ENCODE assay signal across 13 cellular contexts in the genomic region with DNA sequence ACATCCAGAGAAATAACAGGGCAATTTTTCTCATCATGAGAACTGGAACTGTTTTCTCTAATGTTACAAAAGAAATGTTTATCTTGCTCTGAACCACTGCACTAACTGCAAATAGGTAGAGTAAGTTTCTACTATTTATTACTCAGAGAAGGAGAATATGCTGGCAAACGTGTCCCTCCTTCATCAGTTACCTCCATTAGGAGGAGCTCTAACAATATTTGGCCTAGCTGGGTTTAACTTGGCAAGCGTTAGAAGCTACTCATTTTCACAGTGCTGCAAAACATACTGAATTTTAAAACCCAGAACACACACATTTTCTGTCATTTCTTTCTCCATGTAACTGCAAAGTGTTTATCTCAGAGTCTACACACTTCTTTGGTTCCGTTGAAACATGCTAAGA.
DNase-seq lines count a peak whose midpoint lies in the region; ATAC-seq, FAIRE-seq and TF ChIP-seq lines count a peak whose summit lies in the region.
"Had no signal": no experiment of that assay in that cellular context is flagged by ENCODE, and none has a peak within 500 bp of the region (broad histone marks: within the 10 kb centered on the region; RNA-seq: fewer than 3 reads in every experiment).

No MANE protein-coding gene starts in this region.

- H3K36me3 ChIP-seq in RWPE2 (ENCODE audit: low read depth) = no peaks in the 10 kb centered on the region
- H3K36me3 ChIP-seq in naive thymus-derived CD4-positive, alpha-beta T cell (ENCODE audit: control insufficient read depth in 2 of 3, insufficient read depth in 3 of 3, low read length in 3 of 3) = no peaks in the 10 kb centered on the region
- H3K36me3 ChIP-seq: heart left ventricle had no signal

- intact Hi-C loops in naive thymus-derived CD4-positive, alpha-beta T cell (cut with micrococcal nuclease) = no loop called here

- peaks cover 9% of the 10 kb centered on the region for H3K27me3 ChIP-seq in RWPE2 (ENCODE audit: insufficient read depth, poor library complexity, severe bottlenecking)
- no peaks in the 10 kb centered on the region for H3K27me3 ChIP-seq in naive thymus-derived CD4-positive, alpha-beta T cell (ENCODE audit: control insufficient read depth in 2 of 2, insufficient read depth in 2 of 2, low read length in 2 of 2)
- H3K27me3 ChIP-seq: heart left ventricle had no signal

- H3K27me3 Mint-ChIP-seq in naive thymus-derived CD4-positive, alpha-beta T cell = no peaks in the 10 kb centered on the region
- H3K27me3 Mint-ChIP-seq in activated CD8-positive, alpha-beta T cell treated with anti-CD3 and anti-CD28 coated beads, Interleukin-2, amount 10 ng/mL, durations not matched to agents 7 days and 5 days (ENCODE audit: low read depth) = no peaks in the 10 kb centered on the region

- H3K9me3 ChIP-seq in RWPE2 (ENCODE audit: severe bottlenecking) = no peaks in the 10 kb centered on the region
- no peaks in the 10 kb centered on the region for H3K9me3 ChIP-seq in naive thymus-derived CD4-positive, alpha-beta T cell (ENCODE audit: control insufficient read depth in 2 of 3, low read length in 3 of 3)
- H3K9me3 ChIP-seq: heart left ventricle had no signal

- H3K9me3 Mint-ChIP-seq in naive thymus-derived CD4-positive, alpha-beta T cell = peaks cover 0 to 6% (median 0%) of the 10 kb centered on the region in 11 donors
- H3K9me3 Mint-ChIP-seq in activated CD8-positive, alpha-beta T cell treated with anti-CD3 and anti-CD28 coated beads, Interleukin-2, amount 10 ng/mL, durations not matched to agents 7 days and 5 days (ENCODE audit: insufficient read depth) = no peaks in the 10 kb centered on the region

- H3K4me1 ChIP-seq in RWPE2 (ENCODE audit: insufficient read depth, poor library complexity, severe bottlenecking) = no peaks in the 10 kb centered on the region
- H3K4me1 ChIP-seq in naive thymus-derived CD4-positive, alpha-beta T cell (ENCODE audit: control insufficient read depth in 2 of 2, insufficient read depth in 2 of 2, low read length in 2 of 2) = no peaks in the 10 kb centered on the region
- H3K4me1 ChIP-seq: heart left ventricle had no signal

- H3K36me3 Mint-ChIP-seq in naive thymus-derived CD4-positive, alpha-beta T cell = no peaks in the 10 kb centered on the region
- H3K36me3 Mint-ChIP-seq in activated CD8-positive, alpha-beta T cell treated with anti-CD3 and anti-CD28 coated beads, Interleukin-2, amount 10 ng/mL, durations not matched to agents 7 days and 5 days (ENCODE audit: low read depth) = no peaks in the 10 kb centered on the region

- ATAC-seq in HG02610 (IDR thresholded peaks at IDR 0.05; ENCODE audit: unreplicated experiment) = peak; percentile 61
- no peak for ATAC-seq in RWPE2 (ENCODE audit: low read depth)
- no peak for ATAC-seq in naive thymus-derived CD4-positive, alpha-beta T cell
- ATAC-seq in GM18907 (IDR thresholded peaks at IDR 0.05; ENCODE audit: unreplicated experiment) = no peak
- ATAC-seq in activated CD8-positive, alpha-beta T cell treated with anti-CD3 and anti-CD28 coated beads, Interleukin-2, amount 10 ng/mL, durations not matched to agents 7 days and 5 days = no peak
- no peak for ATAC-seq in GM19324 (IDR thresholded peaks at IDR 0.05; ENCODE audit: low FRiP score, unreplicated experiment)
- ATAC-seq: heart left ventricle, K562 had no signal

- no peak for DNase-seq in D721Med (ENCODE audit: insufficient read length, low spot score)
- DNase-seq in RWPE2 (ENCODE audit: low spot score) = no peak
- no peak for DNase-seq in naive thymus-derived CD4-positive, alpha-beta T cell
- DNase-seq in activated CD8-positive, alpha-beta T cell treated with anti-CD3 and anti-CD28 coated beads, Interleukin-2, amount 10 ng/mL, durations not matched to agents 7 days and 5 days = no peak
- DNase-seq: DMS153, heart left ventricle had no signal

- TF ChIP-seq CTCF in D721Med (IDR thresholded peaks at IDR 0.05; ENCODE audit: insufficient read depth, missing control alignments) = peak; percentile 89
- peak; percentile 54 for TF ChIP-seq CTCF in RWPE2 (IDR thresholded peaks at IDR 0.05; ENCODE audit: poor library complexity, severe bottlenecking)

- CTCF ChIA-PET in naive thymus-derived CD4-positive, alpha-beta T cell (lab: Charles Lee) = no interaction called here
- CTCF ChIA-PET in activated CD8-positive, alpha-beta T cell treated with anti-CD3 and anti-CD28 coated beads, Interleukin-2, amount 10 ng/mL, durations not matched to agents 7 days and 5 days (lab: Charles Lee) = no interaction called here

- no peaks in the 10 kb centered on the region for H3K4me1 Mint-ChIP-seq in naive thymus-derived CD4-positive, alpha-beta T cell
- H3K4me1 Mint-ChIP-seq in activated CD8-positive, alpha-beta T cell treated with anti-CD3 and anti-CD28 coated beads, Interleukin-2, amount 10 ng/mL, durations not matched to agents 7 days and 5 days (ENCODE audit: low read depth) = no peaks in the 10 kb centered on the region

- peak; percentile 86 for FAIRE-seq in D721Med (lab: Jason Lieb, UNC)
- FAIRE-seq in islet of Langerhans (lab: Jason Lieb, UNC) = peak; percentile 87
- FAIRE-seq: astrocyte, K562, TTC549 had no signal

- H3K4me3 Mint-ChIP-seq in naive thymus-derived CD4-positive, alpha-beta T cell = no peak overlapping the region
- H3K4me3 Mint-ChIP-seq in activated CD8-positive, alpha-beta T cell treated with anti-CD3 and anti-CD28 coated beads, Interleukin-2, amount 10 ng/mL, durations not matched to agents 7 days and 5 days = no peak overlapping the region

- H3K27ac Mint-ChIP-seq in naive thymus-derived CD4-positive, alpha-beta T cell = no peak overlapping the region
- H3K27ac Mint-ChIP-seq in activated CD8-positive, alpha-beta T cell treated with anti-CD3 and anti-CD28 coated beads, Interleukin-2, amount 10 ng/mL, durations not matched to agents 7 days and 5 days = no peak overlapping the region

- no peak overlapping the region for H3K4me3 ChIP-seq in RWPE2 (ENCODE audit: severe bottlenecking)
- H3K4me3 ChIP-seq in naive thymus-derived CD4-positive, alpha-beta T cell (ENCODE audit: low read length) = no peak overlapping the region
- H3K4me3 ChIP-seq: heart left ventricle, K562 had no signal

- H3K27ac ChIP-seq in RWPE2 (ENCODE audit: poor library complexity, severe bottlenecking) = no peak overlapping the region
- no peak overlapping the region for H3K27ac ChIP-seq in naive thymus-derived CD4-positive, alpha-beta T cell (ENCODE audit: low read depth, low read length)
- H3K27ac ChIP-seq: heart left ventricle had no signal

- POLR2A ChIA-PET in naive thymus-derived CD4-positive, alpha-beta T cell (lab: Charles Lee) = no interaction called here
- POLR2A ChIA-PET in activated CD8-positive, alpha-beta T cell treated with anti-CD3 and anti-CD28 coated beads, Interleukin-2, amount 10 ng/mL, durations not matched to agents 7 days and 5 days (lab: Charles Lee) = no interaction called here
